ENCODE assay signal across 1 cellular context in the genomic region with DNA sequence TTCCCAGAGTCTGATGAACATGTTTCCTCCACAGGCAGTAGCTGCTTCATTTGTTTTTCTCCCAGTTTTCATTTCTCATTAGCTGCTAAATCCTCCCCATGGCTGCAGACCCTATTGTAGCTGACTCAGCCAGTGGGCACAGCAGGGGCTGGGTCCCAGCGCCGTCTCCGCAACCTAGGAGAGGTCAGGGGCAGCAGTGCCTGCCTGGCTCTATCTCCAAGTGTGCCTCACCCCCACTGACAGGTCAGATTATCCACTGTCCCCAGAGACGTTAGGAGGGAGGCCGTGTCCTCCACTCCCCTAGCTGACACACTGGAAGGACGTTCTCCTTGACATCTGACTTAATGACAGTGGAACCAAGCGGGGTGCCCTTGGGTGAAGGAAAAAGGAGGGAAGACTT.
TF ChIP-seq lines count a peak whose summit lies in the region.

No MANE protein-coding gene starts in this region.

TF ChIP-seq in GM23338, 12 proteins besides CTCF, POLR2A, EP300 and RAD21 (continued from another document):
- TF ChIP-seq, protein P1, sequence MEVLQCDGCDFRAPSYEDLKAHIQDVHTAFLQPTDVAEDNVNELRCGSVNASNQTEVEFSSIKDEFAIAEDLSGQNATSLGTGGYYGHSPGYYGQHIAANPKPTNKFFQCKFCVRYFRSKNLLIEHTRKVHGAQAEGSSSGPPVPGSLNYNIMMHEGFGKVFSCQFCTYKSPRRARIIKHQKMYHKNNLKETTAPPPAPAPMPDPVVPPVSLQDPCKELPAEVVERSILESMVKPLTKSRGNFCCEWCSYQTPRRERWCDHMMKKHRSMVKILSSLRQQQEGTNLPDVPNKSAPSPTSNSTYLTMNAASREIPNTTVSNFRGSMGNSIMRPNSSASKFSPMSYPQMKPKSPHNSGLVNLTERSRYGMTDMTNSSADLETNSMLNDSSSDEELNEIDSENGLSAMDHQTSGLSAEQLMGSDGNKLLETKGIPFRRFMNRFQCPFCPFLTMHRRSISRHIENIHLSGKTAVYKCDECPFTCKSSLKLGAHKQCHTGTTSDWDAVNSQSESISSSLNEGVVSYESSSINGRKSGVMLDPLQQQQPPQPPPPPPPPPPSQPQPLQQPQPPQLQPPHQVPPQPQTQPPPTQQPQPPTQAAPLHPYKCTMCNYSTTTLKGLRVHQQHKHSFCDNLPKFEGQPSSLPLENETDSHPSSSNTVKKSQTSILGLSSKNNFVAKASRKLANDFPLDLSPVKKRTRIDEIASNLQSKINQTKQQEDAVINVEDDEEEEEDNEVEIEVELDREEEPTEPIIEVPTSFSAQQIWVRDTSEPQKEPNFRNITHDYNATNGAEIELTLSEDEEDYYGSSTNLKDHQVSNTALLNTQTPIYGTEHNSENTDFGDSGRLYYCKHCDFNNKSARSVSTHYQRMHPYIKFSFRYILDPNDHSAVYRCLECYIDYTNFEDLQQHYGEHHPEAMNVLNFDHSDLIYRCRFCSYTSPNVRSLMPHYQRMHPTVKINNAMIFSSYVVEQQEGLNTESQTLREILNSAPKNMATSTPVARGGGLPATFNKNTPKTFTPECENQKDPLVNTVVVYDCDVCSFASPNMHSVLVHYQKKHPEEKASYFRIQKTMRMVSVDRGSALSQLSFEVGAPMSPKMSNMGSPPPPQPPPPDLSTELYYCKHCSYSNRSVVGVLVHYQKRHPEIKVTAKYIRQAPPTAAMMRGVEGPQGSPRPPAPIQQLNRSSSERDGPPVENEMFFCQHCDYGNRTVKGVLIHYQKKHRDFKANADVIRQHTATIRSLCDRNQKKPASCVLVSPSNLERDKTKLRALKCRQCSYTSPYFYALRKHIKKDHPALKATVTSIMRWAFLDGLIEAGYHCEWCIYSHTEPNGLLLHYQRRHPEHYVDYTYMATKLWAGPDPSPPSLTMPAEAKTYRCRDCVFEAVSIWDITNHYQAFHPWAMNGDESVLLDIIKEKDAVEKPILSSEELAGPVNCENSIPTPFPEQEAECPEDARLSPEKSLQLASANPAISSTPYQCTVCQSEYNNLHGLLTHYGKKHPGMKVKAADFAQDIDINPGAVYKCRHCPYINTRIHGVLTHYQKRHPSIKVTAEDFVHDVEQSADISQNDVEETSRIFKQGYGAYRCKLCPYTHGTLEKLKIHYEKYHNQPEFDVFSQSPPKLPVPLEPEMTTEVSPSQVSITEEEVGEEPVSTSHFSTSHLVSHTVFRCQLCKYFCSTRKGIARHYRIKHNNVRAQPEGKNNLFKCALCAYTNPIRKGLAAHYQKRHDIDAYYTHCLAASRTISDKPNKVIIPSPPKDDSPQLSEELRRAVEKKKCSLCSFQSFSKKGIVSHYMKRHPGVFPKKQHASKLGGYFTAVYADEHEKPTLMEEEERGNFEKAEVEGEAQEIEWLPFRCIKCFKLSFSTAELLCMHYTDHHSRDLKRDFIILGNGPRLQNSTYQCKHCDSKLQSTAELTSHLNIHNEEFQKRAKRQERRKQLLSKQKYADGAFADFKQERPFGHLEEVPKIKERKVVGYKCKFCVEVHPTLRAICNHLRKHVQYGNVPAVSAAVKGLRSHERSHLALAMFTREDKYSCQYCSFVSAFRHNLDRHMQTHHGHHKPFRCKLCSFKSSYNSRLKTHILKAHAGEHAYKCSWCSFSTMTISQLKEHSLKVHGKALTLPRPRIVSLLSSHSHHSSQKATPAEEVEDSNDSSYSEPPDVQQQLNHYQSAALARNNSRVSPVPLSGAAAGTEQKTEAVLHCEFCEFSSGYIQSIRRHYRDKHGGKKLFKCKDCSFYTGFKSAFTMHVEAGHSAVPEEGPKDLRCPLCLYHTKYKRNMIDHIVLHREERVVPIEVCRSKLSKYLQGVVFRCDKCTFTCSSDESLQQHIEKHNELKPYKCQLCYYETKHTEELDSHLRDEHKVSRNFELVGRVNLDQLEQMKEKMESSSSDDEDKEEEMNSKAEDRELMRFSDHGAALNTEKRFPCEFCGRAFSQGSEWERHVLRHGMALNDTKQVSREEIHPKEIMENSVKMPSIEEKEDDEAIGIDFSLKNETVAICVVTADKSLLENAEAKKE (CRISPR knock-in tag; IDR thresholded peaks at IDR 0.05), result no peak
- no peak for TF ChIP-seq ZNF331 (CRISPR knock-in tag; IDR thresholded peaks at IDR 0.05; ENCODE audit: low read depth)
